11 cellular contexts compared by ENCODE assay signal in genomic region chr6:83199173-83199864, GRCh38. TPM values are rescaled to one million over a fixed set of nuclear protein-coding genes. Genes with fewer than 3 reads are reported as not detected.
DNase-seq lines count a peak whose midpoint lies in the region; ATAC-seq, FAIRE-seq and TF ChIP-seq lines count a peak whose summit lies in the region.
"Had no signal": no experiment of that assay in that cellular context is flagged by ENCODE, and none has a peak within 500 bp of the region (broad histone marks: within the 10 kb centered on the region; RNA-seq: fewer than 3 reads in every experiment).

No MANE protein-coding gene starts in this region.

- intact Hi-C loops in pancreas (cut with DNase I), result no loop called here

- peaks cover 6 to 13% (median 11%) of the 10 kb centered on the region in 3 donors for H3K4me1 ChIP-seq in pancreas

- H3K4me3 ChIP-seq in pancreas, result no peak overlapping the region
- H3K4me3 ChIP-seq: thoracic aorta had no signal

- no peaks in the 10 kb centered on the region for H3K27me3 ChIP-seq in pancreas

- H3K9me3 ChIP-seq in pancreas, result no peaks in the 10 kb centered on the region
- H3K9me3 ChIP-seq: thoracic aorta had no signal

- DNase-seq in pancreas, result no peak
- no peak for DNase-seq in SIG-M5 (lab: John Stamatoyannopoulos, UW)
- no peak for DNase-seq in GM19240 (ENCODE audit: insufficient read length, low spot score)
- no peak for DNase-seq in hypothalamus (lab: John Stamatoyannopoulos, UW)
- DNase-seq: NCI-H1436, right cardiac atrium had no signal

- no peak for FAIRE-seq in pancreas (lab: Jason Lieb, UNC)

- no peaks in the 10 kb centered on the region for H3K36me3 ChIP-seq in pancreas
- H3K36me3 ChIP-seq: thoracic aorta had no signal

- 82 to 83% methylated on average over 5 of the region's 5 CpGs for WGBS in pancreas, 2 donors

- peak overlapping the region; percentile 95; the same call in 1 of the 2 replicates for H3K27ac ChIP-seq in VCaP
- peak overlapping the region in 2 of 4 donors; percentile 40 to 48 for H3K27ac ChIP-seq in pancreas

- ATAC-seq in GM18861 (IDR thresholded peaks at IDR 0.05; ENCODE audit: unreplicated experiment) (peak; percentile 72), HG02571 (IDR thresholded peaks at IDR 0.05; ENCODE audit: unreplicated experiment) (peak; percentile 71), pancreas (peak in 3 of 4 donors; percentile 6 to 64 (median 33)), HG03175 (IDR thresholded peaks at IDR 0.05; ENCODE audit: unreplicated experiment) (no peak)

- no peak for TF ChIP-seq CTCF in VCaP (conservative IDR thresholded peaks at IDR 0.05)
- no peak for TF ChIP-seq CTCF in pancreas (IDR thresholded peaks at IDR 0.05)

RNA-seq across cellular contexts. Expression of gene RWDD2A, which starts 6.2 kb away (rescaled TPM):
- 1 to 10 TPM; 3.3 to 5.6 (median 4.3) TPM for total RNA-seq in pancreas
- polyA plus RNA-seq in pancreas, result 1 to 10 TPM; 6.2 to 6.8 TPM

RNA-seq across cellular contexts. Expression of gene PGM3, which starts 6.3 kb away (rescaled TPM):
- total RNA-seq in pancreas, result 10 to 100 TPM; 46.7 to 67.6 (median 55.5) TPM
- 10 to 100 TPM; 14.2 to 21.5 TPM for polyA plus RNA-seq in pancreas
